ENCODE assay signal across 1 cellular context in the genomic region with DNA sequence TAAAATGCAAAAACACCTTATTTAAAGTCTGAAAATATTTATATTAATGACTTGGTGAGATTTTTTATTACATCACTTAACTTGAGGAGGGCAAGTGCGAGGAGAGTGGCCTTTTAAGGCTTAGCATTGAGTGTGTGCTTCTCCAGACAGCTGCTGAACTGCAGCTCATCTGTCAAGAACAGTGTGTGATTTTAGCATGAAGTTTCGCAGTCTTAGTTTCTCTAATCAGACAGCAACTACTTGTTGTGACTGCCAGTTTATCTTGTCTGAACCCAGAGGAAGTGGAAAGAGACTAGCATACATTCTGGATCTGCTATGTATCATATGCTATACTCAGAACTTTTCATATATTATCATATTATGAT.
TF ChIP-seq lines count a peak whose summit lies in the region.

No MANE protein-coding gene starts in this region.

TF ChIP-seq in SK-N-SH treated with all-trans-retinoic acid at 6 μM for 48 hours, 23 proteins besides CTCF, POLR2A, EP300 and RAD21 (continued from another document):
- no peak for TF ChIP-seq PATZ1 (CRISPR knock-in tag; IDR thresholded peaks at IDR 0.05; ENCODE audit: borderline replicate concordance)
- TF ChIP-seq ESRRG (CRISPR knock-in tag; IDR thresholded peaks at IDR 0.05): no peak
- no peak for TF ChIP-seq ISL1 (CRISPR knock-in tag; IDR thresholded peaks at IDR 0.05)
- TF ChIP-seq ZNF565 (CRISPR knock-in tag; conservative IDR thresholded peaks at IDR 0.05; ENCODE audit: low read depth): no peak
TF ChIP-seq in SK-N-SH treated with all-trans-retinoic acid at 6 μM for 48 hours: peak in this region for 4.
